8 cellular contexts compared by ENCODE assay signal in genomic region chr19:45613926-45614725, GRCh38. TPM values are rescaled to one million over a fixed set of nuclear protein-coding genes. Genes with fewer than 3 reads are reported as not detected.
A peak's percentile ranks its signal among the peaks of the same experiment; 100 is the strongest.
DNase-seq lines count a peak whose midpoint lies in the region; ATAC-seq, FAIRE-seq and TF ChIP-seq lines count a peak whose summit lies in the region.

No MANE protein-coding gene starts in this region.

- FAIRE-seq in GM12892 (lab: Jason Lieb, UNC) = peak; percentile 90

- no peak for ATAC-seq in HG03280 (IDR thresholded peaks at IDR 0.05; ENCODE audit: unreplicated experiment)

- DNase-seq in GM12892 (ENCODE audit: insufficient read length) (peak; percentile 60), HL-60 (ENCODE audit: low read depth in 1 of 2, low spot score in 1 of 2) (peak; percentile 58 to 69), fibroblast of pulmonary artery (ENCODE audit: low read depth) (peak; percentile 91), cortex of kidney (lab: John Stamatoyannopoulos, UW) (no peak), NCI-H1694 treated with DMSO at 0.1 percent for 48 hours (lab: John Stamatoyannopoulos, UW) (no peak)
- DNase-seq in activated CD4-positive, alpha-beta T cell treated with anti-CD3 and anti-CD28 coated beads, Interleukin-2, amount 10 ng/mL, durations not matched to agents 24 days and 14 days = peak; percentile 77
- DNase-seq in stimulated activated CD4-positive, alpha-beta T cell treated with anti-CD3 and anti-CD28 coated beads, Interleukin-2, amount 100 ng/mL, for 24 hours = peak; percentile 50 to 52

- H3K27me3 ChIP-seq in HL-60 (ENCODE audit: insufficient read depth, poor library complexity, severe bottlenecking) = no peaks in the 10 kb centered on the region

- H3K4me3 Mint-ChIP-seq in activated CD4-positive, alpha-beta T cell treated with anti-CD3 and anti-CD28 coated beads, Interleukin-2, amount 10 ng/mL, durations not matched to agents 24 days and 14 days = peak overlapping the region; percentile 60

- TF ChIP-seq CTCF in HL-60 (IDR thresholded peaks at IDR 0.05; ENCODE audit: insufficient read depth, low read length) (no peak), fibroblast of pulmonary artery (IDR thresholded peaks at IDR 0.05; ENCODE audit: low read length, missing control alignments) (no peak)

- H3K27me3 Mint-ChIP-seq in activated CD4-positive, alpha-beta T cell treated with anti-CD3 and anti-CD28 coated beads, Interleukin-2, amount 10 ng/mL, durations not matched to agents 24 days and 14 days = no peaks in the 10 kb centered on the region

- H3K4me3 ChIP-seq in HL-60 (replicated peaks; ENCODE audit: insufficient read depth, low read length) = no peak overlapping the region
- H3K4me3 ChIP-seq in fibroblast of pulmonary artery (replicated peaks; ENCODE audit: low read depth, low read length) = no peak overlapping the region

- H3K27ac ChIP-seq in HL-60 (replicated peaks) = no peak overlapping the region

- intact Hi-C loops in activated CD4-positive, alpha-beta T cell treated with anti-CD3 and anti-CD28 coated beads, Interleukin-2, amount 10 ng/mL, durations not matched to agents 24 days and 14 days (cut with micrococcal nuclease) = loop anchor here (1.0 kb wide), 2 partner anchors 29 to 30 kb away; partner anchors contain the start of gene OPA3

- no peak for TF ChIP-seq POLR2A in GM12892 (IDR thresholded peaks at IDR 0.05; ENCODE audit: low read depth, low read length)

- H3K9me3 Mint-ChIP-seq in activated CD4-positive, alpha-beta T cell treated with anti-CD3 and anti-CD28 coated beads, Interleukin-2, amount 10 ng/mL, durations not matched to agents 24 days and 14 days = peaks cover under 1% of the 10 kb centered on the region

- H3K27ac Mint-ChIP-seq in activated CD4-positive, alpha-beta T cell treated with anti-CD3 and anti-CD28 coated beads, Interleukin-2, amount 10 ng/mL, durations not matched to agents 24 days and 14 days = peak overlapping the region; percentile 94

- H3K36me3 Mint-ChIP-seq in activated CD4-positive, alpha-beta T cell treated with anti-CD3 and anti-CD28 coated beads, Interleukin-2, amount 10 ng/mL, durations not matched to agents 24 days and 14 days (ENCODE audit: low read depth) = peaks cover 71% of the 10 kb centered on the region

- H3K4me1 Mint-ChIP-seq in activated CD4-positive, alpha-beta T cell treated with anti-CD3 and anti-CD28 coated beads, Interleukin-2, amount 10 ng/mL, durations not matched to agents 24 days and 14 days = peaks cover 16% of the 10 kb centered on the region

RNA-seq across cellular contexts. Expression of gene GPR4, which starts 12.1 kb away (rescaled TPM):
- polyA plus RNA-seq in GM12892 (2012; ENCODE audit: missing spikeins) = not detected
- not detected in 2 replicates for total RNA-seq in activated CD4-positive, alpha-beta T cell treated with anti-CD3 and anti-CD28 coated beads, Interleukin-2, amount 10 ng/mL, durations not matched to agents 24 days and 14 days

RNA-seq across cellular contexts. Expression of gene EML2, which starts 25.1 kb away (rescaled TPM):
- 51.3 TPM for polyA plus RNA-seq in GM12892 (2012; ENCODE audit: missing spikeins)
- 157 and 180 TPM in 2 replicates for total RNA-seq in activated CD4-positive, alpha-beta T cell treated with anti-CD3 and anti-CD28 coated beads, Interleukin-2, amount 10 ng/mL, durations not matched to agents 24 days and 14 days

RNA-seq across cellular contexts. Expression of gene OPA3, which starts 29.5 kb away (rescaled TPM):
- polyA plus RNA-seq in GM12892 (2012; ENCODE audit: missing spikeins) = 6.1 TPM
- 14.0 and 15.3 TPM in 2 replicates for total RNA-seq in activated CD4-positive, alpha-beta T cell treated with anti-CD3 and anti-CD28 coated beads, Interleukin-2, amount 10 ng/mL, durations not matched to agents 24 days and 14 days

RNA-seq across cellular contexts. Expression of gene GIPR, which starts 53.9 kb away (rescaled TPM):
- 12.4 TPM for polyA plus RNA-seq in GM12892 (2012; ENCODE audit: missing spikeins)
- 4.2 and 5.8 TPM in 2 replicates for total RNA-seq in activated CD4-positive, alpha-beta T cell treated with anti-CD3 and anti-CD28 coated beads, Interleukin-2, amount 10 ng/mL, durations not matched to agents 24 days and 14 days

Comparison
In these comparisons a context has a peak if more than half of its experiments do, and no peak if none do; other contexts are left out.
1. DNase-seq: peak in GM12892 (single experiment), HL-60 (2 of 2), activated CD4-positive, alpha-beta T cell treated with anti-CD3 and anti-CD28 coated beads, Interleukin-2, amount 10 ng/mL, durations not matched to agents 24 days and 14 days (single experiment), fibroblast of pulmonary artery (single experiment) and stimulated activated CD4-positive, alpha-beta T cell treated with anti-CD3 and anti-CD28 coated beads, Interleukin-2, amount 100 ng/mL, for 24 hours (2 of 2); none in cortex of kidney (single experiment) and NCI-H1694 treated with DMSO at 0.1 percent for 48 hours (single experiment).